ENCODE assay signal across 8 cellular contexts in genomic region chr5:159099049-159099760, GRCh38. TPM values are rescaled to one million over a fixed set of nuclear protein-coding genes. Genes with fewer than 3 reads are reported as not detected.
DNase-seq lines count a peak whose midpoint lies in the region; ATAC-seq and TF ChIP-seq lines count a peak whose summit lies in the region.

No MANE protein-coding gene starts in this region.

- H3K9me3 ChIP-seq in HCT116 (ENCODE audit: control insufficient read depth in 1 of 2, insufficient read depth in 1 of 2, low read depth in 1 of 2, low read length in 2 of 2): no peaks in the 10 kb centered on the region

- no peak for TF ChIP-seq RAD21 in HCT116 (IDR thresholded peaks at IDR 0.05; ENCODE audit: low read depth)

- H3K36me3 ChIP-seq in HCT116 (ENCODE audit: control insufficient read depth in 1 of 2, insufficient read depth in 2 of 2, low read length in 2 of 2): no peaks in the 10 kb centered on the region

- no peaks in the 10 kb centered on the region for H3K79me2 ChIP-seq in HCT116 (ENCODE audit: insufficient read depth, low read length)

- H3K27ac Mint-ChIP-seq in activated T-helper 1 cell treated with anti-CD3 and anti-CD28 coated beads, Interleukin-12 subunit alpha, Interleukin-12 subunit beta, Interleukin-2, Interleukin-4 antibody, amounts not matched to agents 30 ng/mL and 10 ng/mL and 1 ng/mL, durations not matched to agents 14 hours and 24 hours and 36 hours: peak overlapping the region; percentile 44
- H3K27ac Mint-ChIP-seq in neural crest cell (ENCODE audit: unreplicated experiment): no peak overlapping the region

- BruUV-seq in HCT116 (replicated peaks; lab: Mats Ljungman, UMichigan): no TSS peak

- peak overlapping the region; percentile 86 for H3K4me3 Mint-ChIP-seq in activated T-helper 1 cell treated with anti-CD3 and anti-CD28 coated beads, Interleukin-12 subunit alpha, Interleukin-12 subunit beta, Interleukin-2, Interleukin-4 antibody, amounts not matched to agents 30 ng/mL and 10 ng/mL and 1 ng/mL, durations not matched to agents 14 hours and 24 hours and 36 hours
- peak overlapping the region; percentile 95 for H3K4me3 Mint-ChIP-seq in neural crest cell

- no peaks in the 10 kb centered on the region for H3K4me1 ChIP-seq in HCT116 (ENCODE audit: control insufficient read depth in 1 of 2, insufficient read depth in 2 of 2, low read length in 2 of 2)

- no peaks in the 10 kb centered on the region for H3K36me3 Mint-ChIP-seq in activated T-helper 1 cell treated with anti-CD3 and anti-CD28 coated beads, Interleukin-12 subunit alpha, Interleukin-12 subunit beta, Interleukin-2, Interleukin-4 antibody, amounts not matched to agents 30 ng/mL and 10 ng/mL and 1 ng/mL, durations not matched to agents 14 hours and 24 hours and 36 hours (ENCODE audit: low read depth)
- no peaks in the 10 kb centered on the region for H3K36me3 Mint-ChIP-seq in neural crest cell (ENCODE audit: low read depth)

- peaks cover 40% of the 10 kb centered on the region for H3K4me1 Mint-ChIP-seq in activated T-helper 1 cell treated with anti-CD3 and anti-CD28 coated beads, Interleukin-12 subunit alpha, Interleukin-12 subunit beta, Interleukin-2, Interleukin-4 antibody, amounts not matched to agents 30 ng/mL and 10 ng/mL and 1 ng/mL, durations not matched to agents 14 hours and 24 hours and 36 hours (ENCODE audit: low read depth)
- peaks cover 73% of the 10 kb centered on the region for H3K4me1 Mint-ChIP-seq in neural crest cell

- no peaks in the 10 kb centered on the region for H4K20me1 ChIP-seq in HCT116 (ENCODE audit: insufficient read depth)

- POLR2A ChIA-PET in HCT116 (lab: Charles Lee): no interaction called here

- ATAC-seq in HCT116: 0 out of 2 replicates have a peak, but pooled peaks have one; percentile 13
- ATAC-seq in GM18870 (IDR thresholded peaks at IDR 0.05; ENCODE audit: unreplicated experiment): no peak

- no peaks in the 10 kb centered on the region for H3K9me2 ChIP-seq in HCT116 (ENCODE audit: insufficient read depth)

- H3K9me3 Mint-ChIP-seq in activated T-helper 1 cell treated with anti-CD3 and anti-CD28 coated beads, Interleukin-12 subunit alpha, Interleukin-12 subunit beta, Interleukin-2, Interleukin-4 antibody, amounts not matched to agents 30 ng/mL and 10 ng/mL and 1 ng/mL, durations not matched to agents 14 hours and 24 hours and 36 hours: no peaks in the 10 kb centered on the region
- H3K9me3 Mint-ChIP-seq in neural crest cell: no peaks in the 10 kb centered on the region

- H3K4me3 ChIP-seq in GM08714 (ENCODE audit: low read length) (peak overlapping the region; percentile 86), HCT116 (replicated peaks in 1 of 2; ENCODE audit: low read depth in 1 of 2, low read length in 2 of 2) (no peak overlapping the region), fibroblast of mammary gland (ENCODE audit: control insufficient read depth, low read depth, low read length) (peak overlapping the region; percentile 75)

- TF ChIP-seq CTCF in HCT116 (IDR thresholded peaks at IDR 0.05 in 2 of 3, conservative IDR thresholded peaks at IDR 0.05 in 1 of 3; ENCODE audit: borderline replicate concordance in 1 of 3, insufficient read depth in 1 of 3, low read depth in 2 of 3, low read length in 2 of 3) (no peak), fibroblast of mammary gland (conservative IDR thresholded peaks at IDR 0.05; ENCODE audit: control insufficient read depth, insufficient read depth, low read depth, low read length) (no peak), neural crest cell (conservative IDR thresholded peaks at IDR 0.05) (no peak)

- RAD21 ChIA-PET in HCT116 (lab: Charles Lee; ENCODE audit: low non-redundant PET in 1 of 2, low total read pairs in 2 of 2, uncharacterized antibody in 2 of 2, unreplicated experiment in 2 of 2): no interaction called here

- H3K4me2 ChIP-seq in HCT116 (ENCODE audit: low read length): peak overlapping the region; percentile 21; the same call in 1 of the 2 replicates

- no peak for TF ChIP-seq POLR2A in HCT116 (IDR thresholded peaks at IDR 0.05; ENCODE audit: borderline replicate concordance, extremely low read depth, insufficient read depth, insufficient read length)

- CTCF ChIA-PET in HCT116 (lab: Charles Lee): no interaction called here

- DNase-seq in HCT116 (ENCODE audit: low read depth, low spot score) (no peak), NCI-H69 (lab: John Stamatoyannopoulos, UW) (peak; percentile 82), fibroblast of mammary gland (ENCODE audit: low read depth) (peak; percentile 38), neural crest cell (ENCODE audit: low read depth, low spot score) (no peak), hippocampal formation (lab: John Stamatoyannopoulos, UW) (no peak)
- DNase-seq in activated T-helper 1 cell treated with anti-CD3 and anti-CD28 coated beads, Interleukin-12 subunit alpha, Interleukin-12 subunit beta, Interleukin-2, Interleukin-4 antibody, amounts not matched to agents 30 ng/mL and 10 ng/mL and 1 ng/mL, durations not matched to agents 14 hours and 24 hours and 36 hours (ENCODE audit: low spot score): peak; percentile 41

- no peak overlapping the region for H3K9ac ChIP-seq in HCT116 (ENCODE audit: low read length)

- intact Hi-C loops in HCT116 (cut with micrococcal nuclease): no loop called here
- intact Hi-C loops in activated T-helper 1 cell treated with anti-CD3 and anti-CD28 coated beads, Interleukin-12 subunit alpha, Interleukin-12 subunit beta, Interleukin-2, Interleukin-4 antibody, amounts not matched to agents 30 ng/mL and 10 ng/mL and 1 ng/mL, durations not matched to agents 14 hours and 24 hours and 36 hours (cut with micrococcal nuclease): no loop called here

- H3K27me3 Mint-ChIP-seq in activated T-helper 1 cell treated with anti-CD3 and anti-CD28 coated beads, Interleukin-12 subunit alpha, Interleukin-12 subunit beta, Interleukin-2, Interleukin-4 antibody, amounts not matched to agents 30 ng/mL and 10 ng/mL and 1 ng/mL, durations not matched to agents 14 hours and 24 hours and 36 hours (ENCODE audit: insufficient read depth): peaks cover 81% of the 10 kb centered on the region
- peaks cover 97% of the 10 kb centered on the region for H3K27me3 Mint-ChIP-seq in neural crest cell (ENCODE audit: low read depth)

- H3K27ac ChIP-seq in HCT116 (ENCODE audit: low read depth, low read length): no peak overlapping the region

- no peak overlapping the region for H2AFZ ChIP-seq in HCT116 (ENCODE audit: low read depth, low read length, poor library complexity, severe bottlenecking)

- H3K27me3 ChIP-seq in HCT116 (ENCODE audit: insufficient read depth, low read length): peaks cover 44% of the 10 kb centered on the region

TF ChIP-seq in HCT116, 20 proteins besides CTCF, POLR2A, EP300 and RAD21:
- no peak for TF ChIP-seq SRF (IDR thresholded peaks at IDR 0.05; ENCODE audit: low read depth)

RNA-seq across cellular contexts. Expression of gene EBF1, which starts 0.5 kb away (rescaled TPM):
- total RNA-seq in HCT116 (2021; ENCODE audit: unreplicated experiment): 0.30 TPM
- polyA plus RNA-seq in HCT116 (2012): not detected in 2 replicates
- total RNA-seq in activated T-helper 1 cell treated with anti-CD3 and anti-CD28 coated beads, Interleukin-12 subunit alpha, Interleukin-12 subunit beta, Interleukin-2, Interleukin-4 antibody, amounts not matched to agents 30 ng/mL and 10 ng/mL and 1 ng/mL, durations not matched to agents 14 hours and 24 hours and 36 hours: not detected in 2 replicates
- 12.6 and 14.8 TPM in 2 replicates for total RNA-seq in neural crest cell

Comparison
In these comparisons a context has a peak if more than half of its experiments do, and no peak if none do; other contexts are left out.
1. H3K4me3 ChIP-seq: peak in GM08714 (single experiment) and fibroblast of mammary gland (single experiment); none in HCT116 (0 of 2).
2. DNase-seq: peak in NCI-H69 (single experiment), activated T-helper 1 cell treated with anti-CD3 and anti-CD28 coated beads, Interleukin-12 subunit alpha, Interleukin-12 subunit beta, Interleukin-2, Interleukin-4 antibody, amounts not matched to agents 30 ng/mL and 10 ng/mL and 1 ng/mL, durations not matched to agents 14 hours and 24 hours and 36 hours (single experiment) and fibroblast of mammary gland (single experiment); none in HCT116 (single experiment), neural crest cell (single experiment) and hippocampal formation (0 of 2).
3. RNA of gene EBF1, which starts 0.5 kb away (total RNA-seq): 12.6 to 14.8 TPM in neural crest cell; 0.30 TPM in HCT116 (single experiment) and not detected in activated T-helper 1 cell treated with anti-CD3 and anti-CD28 coated beads, Interleukin-12 subunit alpha, Interleukin-12 subunit beta, Interleukin-2, Interleukin-4 antibody, amounts not matched to agents 30 ng/mL and 10 ng/mL and 1 ng/mL, durations not matched to agents 14 hours and 24 hours and 36 hours; every median in the first group is over 10 times any median in the second.